Comparison of ENCODE assay signal across 8 cellular contexts in genomic region chr1:146282807-146283526, GRCh38. TPM values are rescaled to one million over a fixed set of nuclear protein-coding genes. Genes with fewer than 3 reads are reported as not detected.
DNase-seq lines count a peak whose midpoint lies in the region; ATAC-seq, FAIRE-seq and TF ChIP-seq lines count a peak whose summit lies in the region.
"Not testable (repeated sequence)": the region's sequence is repeated elsewhere in the genome, so short reads cannot be mapped to it uniquely, and the experiment has no call there.

No MANE protein-coding gene starts in this region.

- H3K4me2 ChIP-seq in GM12878 (ENCODE audit: control insufficient read depth, insufficient read depth) = not testable (repeated sequence)

- H2AFZ ChIP-seq in GM12878 (ENCODE audit: control insufficient read depth, low read depth, low read length) = not testable (repeated sequence)

- H3K9me3 ChIP-seq in GM12878 (replicated peaks; ENCODE audit: control insufficient read depth, insufficient read depth, low read length) = not testable (repeated sequence)

- WGBS in GM12878 (ENCODE audit: insufficient coverage, insufficient replicate concordance, low lambda C conversion rate, missing lambda C conversion rate) = no CpG with 5 or more reads among the region's 5 CpGs

- TF ChIP-seq CTCF in GM12878 (IDR thresholded peaks at IDR 0.05 in 2 of 3, conservative IDR thresholded peaks at IDR 0.05 in 1 of 3; ENCODE audit: control insufficient read depth in 2 of 3, extremely low read depth in 1 of 3, insufficient read depth in 1 of 3, low read depth in 3 of 3, low read length in 3 of 3) = not testable (repeated sequence)

- RAD21 ChIA-PET in GM12878 (lab: Charles Lee; ENCODE audit: unreplicated experiment) = not testable (repeated sequence)

- intact Hi-C loops in GM12878 (cut with micrococcal nuclease; ENCODE audit: unreplicated experiment) = not testable (repeated sequence)

- H3K79me2 ChIP-seq in GM12878 (ENCODE audit: control insufficient read depth, insufficient read depth, low read length) = not testable (repeated sequence)

- not testable (repeated sequence) for H4K20me1 ChIP-seq in GM12878 (ENCODE audit: control insufficient read depth, insufficient read depth)

- H3K36me3 ChIP-seq in GM12878 (ENCODE audit: control insufficient read depth in 2 of 2, insufficient read depth in 2 of 2, low read length in 1 of 2) = not testable (repeated sequence)

- TF ChIP-seq EP300 in GM12878 (IDR thresholded peaks at IDR 0.05; ENCODE audit: borderline replicate concordance in 1 of 2, control insufficient read depth in 1 of 2, low read depth in 2 of 2, low read length in 2 of 2) = not testable (repeated sequence)

- H3K27me3 ChIP-seq in GM12878 (replicated peaks in 1 of 2; ENCODE audit: control insufficient read depth in 2 of 2, insufficient read depth in 2 of 2, low read length in 1 of 2) = not testable (repeated sequence)

- TF ChIP-seq RAD21 in GM12878 (IDR thresholded peaks at IDR 0.05; ENCODE audit: insufficient read depth, low read depth, low read length) = not testable (repeated sequence)

- peak; percentile 72 for ATAC-seq in GM18517 (IDR thresholded peaks at IDR 0.05; ENCODE audit: unreplicated experiment)
- ATAC-seq in GM19372 (IDR thresholded peaks at IDR 0.05; ENCODE audit: low read depth, unreplicated experiment) = peak; percentile 62
- peak; percentile 78 for ATAC-seq in GM21528 (IDR thresholded peaks at IDR 0.05; ENCODE audit: low FRiP score, unreplicated experiment)
- ATAC-seq in HG02798 (IDR thresholded peaks at IDR 0.05; ENCODE audit: poor library complexity, unreplicated experiment) = peak; percentile 76
- ATAC-seq in HG03135 (IDR thresholded peaks at IDR 0.05; ENCODE audit: unreplicated experiment) = peak; percentile 69
- peak; percentile 59 for ATAC-seq in HG03565 (IDR thresholded peaks at IDR 0.05; ENCODE audit: unreplicated experiment)
- peak; percentile 86 for ATAC-seq in GM12878
- ATAC-seq in stimulated activated naive CD8-positive, alpha-beta T cell treated with anti-CD3 and anti-CD28 coated beads, Interleukin-15, Interleukin-2, amounts not matched to agents 100 U/mL and 50 U/mL, for 24 hours = peak; percentile 64

- H3K4me3 ChIP-seq in GM12878 = not testable (repeated sequence)

- H3K27ac ChIP-seq in GM12878 (ENCODE audit: control insufficient read depth, insufficient read depth) = not testable (repeated sequence)

- not testable (repeated sequence) for H3K9ac ChIP-seq in GM12878 (ENCODE audit: control insufficient read depth, insufficient read depth, low read length)

- not testable (repeated sequence) for TF ChIP-seq POLR2A in GM12878 (IDR thresholded peaks at IDR 0.05; ENCODE audit: low read depth, low read length)

- POLR2A ChIA-PET in GM12878 (lab: Charles Lee) = not testable (repeated sequence)

- BruUV-seq in GM12878 (replicated peaks; lab: Mats Ljungman, UMichigan) = not testable (repeated sequence)

- in situ Hi-C loops in GM12878 (cut with MboI) = not testable (repeated sequence)

- not testable (repeated sequence) for H3K4me1 ChIP-seq in GM12878 (ENCODE audit: control insufficient read depth, insufficient read depth, low read length)

- FAIRE-seq in GM12878 (lab: Jason Lieb, UNC) = not testable (repeated sequence)

- not testable (repeated sequence) for DNase-seq in GM12878 (ENCODE audit: low read depth, low spot score); stimulated activated naive CD8-positive, alpha-beta T cell treated with anti-CD3 and anti-CD28 coated beads, Interleukin-15, Interleukin-2, amounts not matched to agents 100 U/mL and 50 U/mL, for 24 hours

- SMC1A ChIA-PET in GM12878 (lab: Charles Lee; ENCODE audit: uncharacterized antibody, unreplicated experiment) = not testable (repeated sequence)

- CTCF ChIA-PET in GM12878 (lab: Yijun Ruan, JAX) = not testable (repeated sequence)

RNA-seq across cellular contexts. Expression of gene NOTCH2NLA, which starts 54.1 kb away (rescaled TPM):
- total RNA-seq in GM12878 (2013; cell fraction: nucleolus; rRNA removed) = 47.7 and 51.3 TPM in 2 replicates
- total RNA-seq in GM12878 (2014; rRNA removed) (3.6 and 4.3 TPM in 2 replicates), GM12878 (2014; rRNA removed; fragmentation: Illumina TruSeq; extraction: Trizol) (1.6 and 1.8 TPM in 2 replicates), GM12878 (2021) (2.8 and 3.0 TPM in 2 replicates)
- polyA plus RNA-seq in GM12878 (2011; ENCODE audit: low read depth) = 2.1 TPM
- polyA plus RNA-seq in GM12878 (2011; rRNA removed) (4.9 and 6.4 TPM in 2 replicates), GM12878 (2014; fragmentation: Illumina TruSeq; extraction: Trizol) (0.93 and 1.2 TPM in 2 replicates), GM12878 (2014; fragmentation: Nextera tagmentation; extraction: Ambion mirVana) (under 1 TPM; 0.71 to 0.79 TPM), GM12878 (2014; rRNA removed) (1.3 and 2.3 TPM in 2 replicates), GM12878 (2016; fragmentation: Nextera tagmentation; extraction: Ambion mirVana) (1 to 10 TPM; 1.8 to 2.2 TPM)
- polyA plus RNA-seq in GM12878 (2011; cell fraction: cytosol; rRNA removed) = 5.7 and 7.0 TPM in 2 replicates
- polyA plus RNA-seq in GM12878 (2011; cell fraction: nucleus; rRNA removed) = 9.2 and 11.6 TPM in 2 replicates
- 3.3 and 3.6 TPM in 2 replicates for polyA plus RNA-seq in GM12878 (2012)
- polyA minus RNA-seq in GM12878 (2011; rRNA and poly(A)+ RNA removed) = 44.6 and 51.8 TPM in 2 replicates
- 2.3 and 7.4 TPM in 2 replicates for polyA minus RNA-seq in GM12878 (2011; cell fraction: cytosol; rRNA and poly(A)+ RNA removed)
- polyA minus RNA-seq in GM12878 (2011; cell fraction: nucleus; rRNA and poly(A)+ RNA removed) = 32.4 and 51.0 TPM in 2 replicates
